Comparison of ENCODE assay signal across 8 cellular contexts in genomic region chr11:66545701-66546367, GRCh38.
A peak's percentile ranks its signal among the peaks of the same experiment; 100 is the strongest.
DNase-seq lines count a peak whose midpoint lies in the region; ATAC-seq and TF ChIP-seq lines count a peak whose summit lies in the region.

Gene ZDHHC24 (minus strand): TSS chr11:66546048. CDS start chr11:66546003, 45 bp downstream.

- H3K27ac ChIP-seq in coronary artery (peak within 1 kb of the TSS; percentile 39 to 89), layer of hippocampus (ENCODE audit: low read depth, low read length) (peak within 1 kb of the TSS; percentile 52)

- TF ChIP-seq POLR2A in GM19099 (IDR thresholded peaks at IDR 0.05; ENCODE audit: extremely low read depth, insufficient read length, low read depth) = peak; percentile 76

- no peaks in the 10 kb centered on the region for H3K27me3 ChIP-seq in layer of hippocampus (ENCODE audit: control insufficient read depth, insufficient read depth, low read length)

- TF ChIP-seq CTCF in coronary artery (IDR thresholded peaks at IDR 0.05) = no peak

- peak; percentile 92 to 95 for DNase-seq in AML-193 (lab: John Stamatoyannopoulos, UW)
- peak; percentile 92 for DNase-seq in NCI-H510A treated with DMSO at 0.1 percent for 48 hours (lab: John Stamatoyannopoulos, UW)
- DNase-seq in activated CD4-positive, alpha-beta T cell treated with anti-CD3 and anti-CD28 coated beads for 4 hours = peak; percentile 78
- peak; percentile 98 for DNase-seq in coronary artery (ENCODE audit: low spot score)
- peak; percentile 71 to 84 for DNase-seq in stimulated activated CD4-positive, alpha-beta T cell treated with anti-CD3 and anti-CD28 coated beads, Interleukin-1b, Interleukin-23, amount 100 ng/mL, for 4 hours (ENCODE audit: low read depth in 2 of 2)

- peak within 1 kb of the TSS; percentile 97 for H3K4me3 ChIP-seq in coronary artery

- peak; percentile 79 for ATAC-seq in HG03439 (IDR thresholded peaks at IDR 0.05; ENCODE audit: unreplicated experiment)

Comparison
In these comparisons a context has a peak if more than half of its experiments do, and no peak if none do; other contexts are left out.
1. Peak in every context shown above with its lines: DNase-seq, ATAC-seq, H3K4me3 ChIP-seq and H3K27ac ChIP-seq.